25 cellular contexts compared by ENCODE assay signal in genomic region chr6:133348846-133349245, GRCh38.
"Had no signal": no experiment of that assay in that cellular context is flagged by ENCODE, and none has a peak within 500 bp of the region (broad histone marks: within the 10 kb centered on the region; RNA-seq: fewer than 3 reads in every experiment).

No MANE protein-coding gene starts in this region.

- H3K27ac Mint-ChIP-seq: effector memory CD8-positive, alpha-beta T cell; endodermal cell; naive B cell; naive thymus-derived CD8-positive, alpha-beta T cell had no signal

- H3K4me3 Mint-ChIP-seq: effector memory CD8-positive, alpha-beta T cell; endodermal cell; naive B cell; naive thymus-derived CD8-positive, alpha-beta T cell had no signal

- H3K36me3 ChIP-seq: esophagus squamous epithelium, gastrocnemius medialis, heart right ventricle, left lung, lower lobe of right lung had no signal

- H3K27me3 Mint-ChIP-seq: effector memory CD8-positive, alpha-beta T cell had no signal

- ATAC-seq: effector memory CD8-positive, alpha-beta T cell; esophagus mucosa; gastrocnemius medialis; heart right ventricle; left cardiac atrium; left lung; left ventricle myocardium superior; lower lobe of right lung; mucosa of descending colon; naive thymus-derived CD8-positive, alpha-beta T cell had no signal

- H3K9me3 ChIP-seq: esophagus squamous epithelium, gastrocnemius medialis, heart right ventricle, left lung, lower lobe of right lung, mucosa of descending colon had no signal

- H3K27ac ChIP-seq: coronary artery, dorsolateral prefrontal cortex, epithelial cell of prostate, esophagus squamous epithelium, heart right ventricle, left lung, lower lobe of right lung had no signal

- H3K36me3 Mint-ChIP-seq: naive B cell; naive thymus-derived CD8-positive, alpha-beta T cell had no signal

- H3K9me3 Mint-ChIP-seq: endodermal cell, naive B cell had no signal

- DNase-seq: dermis blood vessel endothelial cell; dorsolateral prefrontal cortex; effector CD4-positive, alpha-beta T cell; effector memory CD8-positive, alpha-beta T cell; endodermal cell; erythroblast; esophagus squamous epithelium; foreskin fibroblast; foreskin melanocyte; gastrocnemius medialis; glutamatergic neuron; head of caudate nucleus; heart right ventricle; hippocampal formation; left cardiac atrium; left lung; left ventricle myocardium superior; lower lobe of right lung; mesenchymal stem cell; mucosa of descending colon; naive B cell; naive thymus-derived CD8-positive, alpha-beta T cell had no signal

- H3K4me3 ChIP-seq: coronary artery, dorsolateral prefrontal cortex, esophagus squamous epithelium, gastrocnemius medialis, heart right ventricle, left lung, lower lobe of right lung, mucosa of descending colon had no signal

- H3K27me3 ChIP-seq: esophagus squamous epithelium, gastrocnemius medialis, heart right ventricle, left lung had no signal

- H3K4me1 Mint-ChIP-seq: naive B cell; naive thymus-derived CD8-positive, alpha-beta T cell had no signal

- H3K4me1 ChIP-seq: esophagus squamous epithelium, left lung, lower lobe of right lung had no signal
